16 cellular contexts compared by ENCODE assay signal in the genomic region with DNA sequence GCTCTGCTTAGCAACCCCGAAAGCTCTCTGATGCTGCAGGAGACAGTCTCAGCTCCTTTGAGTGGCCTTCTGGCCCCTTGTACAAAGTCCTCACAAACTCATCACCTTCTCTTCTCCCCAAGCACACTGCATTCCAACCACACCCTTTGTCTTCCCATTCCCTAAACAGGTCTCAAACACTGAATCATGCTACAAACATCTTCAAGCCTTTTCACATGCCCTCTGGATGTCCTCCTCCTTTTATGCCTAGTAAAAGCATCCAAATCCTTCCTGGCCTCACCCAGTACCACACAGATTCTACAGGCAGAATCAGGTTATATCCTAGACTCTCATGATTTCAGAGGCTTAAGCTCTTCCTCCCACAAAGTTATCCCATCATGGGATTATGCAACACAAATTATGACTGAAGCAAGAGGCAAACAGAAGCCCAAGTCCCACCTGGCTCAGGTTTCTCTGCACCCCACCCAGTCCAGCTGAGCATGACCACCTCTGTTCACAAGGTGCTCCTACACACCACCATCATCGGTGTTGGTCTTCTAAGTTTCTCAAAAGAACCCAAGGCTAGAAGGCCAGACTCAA.
DNase-seq lines count a peak whose midpoint lies in the region; ATAC-seq and TF ChIP-seq lines count a peak whose summit lies in the region.
"Had no signal": no experiment of that assay in that cellular context is flagged by ENCODE, and none has a peak within 500 bp of the region (broad histone marks: within the 10 kb centered on the region; RNA-seq: fewer than 3 reads in every experiment).

No MANE protein-coding gene starts in this region.

- H3K4me2 ChIP-seq in PC-3 (ENCODE audit: low read length), result peak overlapping the region; percentile 54
- no peak overlapping the region for H3K4me2 ChIP-seq in hepatocyte
- H3K4me2 ChIP-seq: BLaER1 had no signal

- H3K79me2 ChIP-seq in PC-3 (ENCODE audit: low read length) (no peaks in the 10 kb centered on the region), hepatocyte (no peaks in the 10 kb centered on the region)

- WGBS in hepatocyte (ENCODE audit: low lambda C conversion rate, missing lambda C conversion rate), result 86% methylated on average over 2 of the region's 2 CpGs

- CTCF ChIA-PET in PC-3 (lab: Charles Lee), result no interaction called here

- no TSS peak for BruUV-seq in PC-3 (replicated peaks; lab: Mats Ljungman, UMichigan)

- H3K36me3 ChIP-seq in PC-3 (ENCODE audit: low read depth, low read length) (no peaks in the 10 kb centered on the region), hepatocyte (replicated peaks; ENCODE audit: insufficient read depth, low read depth) (no peaks in the 10 kb centered on the region)
- H3K36me3 ChIP-seq: BLaER1, right atrium auricular region had no signal

- H3K27me3 ChIP-seq in PC-3 (ENCODE audit: low read length) (no peaks in the 10 kb centered on the region), hepatocyte (no peaks in the 10 kb centered on the region)
- H3K27me3 ChIP-seq: BLaER1, right atrium auricular region had no signal

- H3K9me3 ChIP-seq in PC-3 (ENCODE audit: low read length), result no peaks in the 10 kb centered on the region
- H3K9me3 ChIP-seq in hepatocyte (ENCODE audit: low read depth), result no peaks in the 10 kb centered on the region
- H3K9me3 ChIP-seq: BLaER1, right atrium auricular region had no signal

- no peak overlapping the region; the same call in 1 of the 2 replicates for H3K9ac ChIP-seq in PC-3 (ENCODE audit: low read length)
- H3K9ac ChIP-seq: BLaER1 had no signal

- H2AFZ ChIP-seq in PC-3 (ENCODE audit: low read length), result 0 out of 2 replicates have a peak overlapping the region, but pooled peaks have one; percentile 19
- no peak overlapping the region for H2AFZ ChIP-seq in hepatocyte

- H3F3A ChIP-seq in PC-3 (ENCODE audit: low read length, unreplicated experiment), result no peaks in the 10 kb centered on the region

- H3K9me2 ChIP-seq in PC-3 (replicated peaks; ENCODE audit: low read length), result no peaks in the 10 kb centered on the region
- no peaks in the 10 kb centered on the region for H3K9me2 ChIP-seq in hepatocyte (replicated peaks; ENCODE audit: insufficient read depth)

- H3K27ac ChIP-seq in PC-3 (ENCODE audit: low read length) (peak overlapping the region; percentile 66), hepatocyte (no peak overlapping the region)
- H3K27ac ChIP-seq: BLaER1, right atrium auricular region had no signal

- intact Hi-C loops in PC-3 (cut with micrococcal nuclease), result loop anchor here (1.0 to 10.0 kb wide), 3 partner anchors 19 to 891 kb away; partner anchors contain the start of gene SLC38A1

- H3K27ac Mint-ChIP-seq in osteocyte (ENCODE audit: unreplicated experiment), result peak overlapping the region; percentile 9
- H3K27ac Mint-ChIP-seq in T-helper 2 cell treated with Interferon-gamma antibody and Interleukin-4, amounts not matched to agents 5 μg/mL and 100 μg/mL, for 36 hours, result no peak overlapping the region
- H3K27ac Mint-ChIP-seq: activated B cell treated with CpG ODN at 0.5 μM for 24 hours, T-cell had no signal

- H3K4me3 ChIP-seq in PC-3 (ENCODE audit: low read length) (no peak overlapping the region), hepatocyte (no peak overlapping the region)
- H3K4me3 ChIP-seq: BLaER1, right atrium auricular region had no signal

- peaks cover 5% of the 10 kb centered on the region for H3K9me3 Mint-ChIP-seq in osteocyte (ENCODE audit: unreplicated experiment)
- H3K9me3 Mint-ChIP-seq in T-helper 2 cell treated with Interferon-gamma antibody and Interleukin-4, amounts not matched to agents 5 μg/mL and 100 μg/mL, for 36 hours, result no peaks in the 10 kb centered on the region
- H3K9me3 Mint-ChIP-seq: activated B cell treated with CpG ODN at 0.5 μM for 24 hours, T-cell had no signal

- no peaks in the 10 kb centered on the region for H4K20me1 ChIP-seq in PC-3 (ENCODE audit: low read length)
- H4K20me1 ChIP-seq in hepatocyte (ENCODE audit: insufficient read depth, poor library complexity, severe bottlenecking), result no peaks in the 10 kb centered on the region
- H4K20me1 ChIP-seq: BLaER1 had no signal

- no peaks in the 10 kb centered on the region for H3K27me3 Mint-ChIP-seq in osteocyte (ENCODE audit: unreplicated experiment)
- peaks cover 19% of the 10 kb centered on the region for H3K27me3 Mint-ChIP-seq in T-helper 2 cell treated with Interferon-gamma antibody and Interleukin-4, amounts not matched to agents 5 μg/mL and 100 μg/mL, for 36 hours (ENCODE audit: low read depth)
- H3K27me3 Mint-ChIP-seq: activated B cell treated with CpG ODN at 0.5 μM for 24 hours had no signal

- H3K4me1 Mint-ChIP-seq in osteocyte (ENCODE audit: unreplicated experiment), result peaks cover 39% of the 10 kb centered on the region
- H3K4me1 Mint-ChIP-seq in T-helper 2 cell treated with Interferon-gamma antibody and Interleukin-4, amounts not matched to agents 5 μg/mL and 100 μg/mL, for 36 hours (ENCODE audit: low read depth), result peaks cover 3% of the 10 kb centered on the region
- H3K4me1 Mint-ChIP-seq: activated B cell treated with CpG ODN at 0.5 μM for 24 hours, T-cell had no signal

- ATAC-seq in PC-3, result peak; percentile 76
- ATAC-seq in HG02759 (IDR thresholded peaks at IDR 0.05; ENCODE audit: unreplicated experiment), result no peak
- ATAC-seq: T-cell had no signal

- peak; percentile 72 for DNase-seq in GM04503 (ENCODE audit: low read depth)
- DNase-seq in PC-3, result peak; percentile 92
- DNase-seq in dedifferentiated amniotic fluid mesenchymal stem cell (ENCODE audit: extremely low spot score), result peak; percentile 29
- no peak for DNase-seq in osteocyte (ENCODE audit: extremely low spot score, unreplicated experiment)
- no peak for DNase-seq in hepatocyte (ENCODE audit: low spot score)
- DNase-seq in T-helper 2 cell treated with Interferon-gamma antibody and Interleukin-4, amounts not matched to agents 5 μg/mL and 100 μg/mL, for 36 hours (ENCODE audit: low spot score), result no peak
- no peak for DNase-seq in effector CD8-positive, alpha-beta T cell (lab: John Stamatoyannopoulos, UW)
- DNase-seq: activated B cell treated with CpG ODN at 0.5 μM for 24 hours; activated effector memory CD4-positive, alpha-beta T cell treated with Interleukin-2 at 50 U/mL for 16 hours; NCI-H2029; NCI-H526 treated with DMSO at 0.1 percent for 48 hours; stimulated activated CD4-positive, alpha-beta T cell treated with anti-CD3 and anti-CD28 coated beads, Interleukin-1b, Interleukin-23, amount 100 ng/mL, for 48 hours; T-cell had no signal

- TF ChIP-seq CTCF in PC-3 (conservative IDR thresholded peaks at IDR 0.05; ENCODE audit: low read depth, low read length) (no peak), osteocyte (IDR thresholded peaks at IDR 0.05) (no peak), hepatocyte (IDR thresholded peaks at IDR 0.05; ENCODE audit: poor library complexity) (no peak)

- no peaks in the 10 kb centered on the region for H3K36me3 Mint-ChIP-seq in osteocyte (ENCODE audit: unreplicated experiment)
- H3K36me3 Mint-ChIP-seq in T-helper 2 cell treated with Interferon-gamma antibody and Interleukin-4, amounts not matched to agents 5 μg/mL and 100 μg/mL, for 36 hours (ENCODE audit: low read depth), result no peaks in the 10 kb centered on the region
- H3K36me3 Mint-ChIP-seq: T-cell had no signal

- H3K4me3 Mint-ChIP-seq in osteocyte (ENCODE audit: unreplicated experiment), result no peak overlapping the region
- no peak overlapping the region for H3K4me3 Mint-ChIP-seq in T-helper 2 cell treated with Interferon-gamma antibody and Interleukin-4, amounts not matched to agents 5 μg/mL and 100 μg/mL, for 36 hours
- H3K4me3 Mint-ChIP-seq: activated B cell treated with CpG ODN at 0.5 μM for 24 hours, T-cell had no signal

- H3K4me1 ChIP-seq in PC-3 (ENCODE audit: insufficient read depth, low read length), result peaks cover 48% of the 10 kb centered on the region
- H3K4me1 ChIP-seq in hepatocyte (ENCODE audit: insufficient read depth), result no peaks in the 10 kb centered on the region
- H3K4me1 ChIP-seq: right atrium auricular region had no signal

- POLR2A ChIA-PET in PC-3 (lab: Charles Lee; ENCODE audit: unreplicated experiment), result interaction anchor here (0.5 to 0.6 kb wide), 2 partner anchors 461 to 646 kb away, joined by 4 to 5 read pairs; no protein-coding TSS in a partner anchor

Comparison
In these comparisons a context has a peak if more than half of its experiments do, and no peak if none do; other contexts are left out.
1. DNase-seq: peak in GM04503 (single experiment), PC-3 (single experiment) and dedifferentiated amniotic fluid mesenchymal stem cell (single experiment); none in osteocyte (single experiment), hepatocyte (single experiment), T-helper 2 cell treated with Interferon-gamma antibody and Interleukin-4, amounts not matched to agents 5 μg/mL and 100 μg/mL, for 36 hours (single experiment) and effector CD8-positive, alpha-beta T cell (single experiment).